Comparison of ENCODE assay signal across 29 cellular contexts in the genomic region with DNA sequence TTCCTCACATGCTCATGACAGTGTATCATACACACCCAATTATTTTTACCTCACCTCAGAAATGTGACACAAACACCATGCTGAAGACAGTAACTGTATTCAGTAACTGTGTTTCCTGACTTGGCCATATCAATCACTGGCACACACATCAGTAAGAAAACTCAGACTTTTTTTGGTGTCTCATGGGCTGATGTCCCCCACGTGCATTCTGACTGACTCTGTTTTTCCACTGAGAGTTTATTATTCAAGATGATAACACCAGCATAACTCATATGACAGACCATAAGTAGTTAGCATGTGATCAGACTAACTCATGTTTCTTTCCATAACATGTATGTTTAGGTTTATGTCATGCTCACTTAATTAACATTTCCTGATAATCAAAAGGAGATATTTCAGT.
"Had no signal": no experiment of that assay in that cellular context is flagged by ENCODE, and none has a peak within 500 bp of the region (broad histone marks: within the 10 kb centered on the region; RNA-seq: fewer than 3 reads in every experiment).

No MANE protein-coding gene starts in this region.

- H2AFZ ChIP-seq: hepatocyte, parathyroid adenoma had no signal

- H3K79me2 ChIP-seq: hepatocyte, parathyroid adenoma had no signal

- H3K27me3 ChIP-seq: breast epithelium, gastroesophageal sphincter, hepatocyte, testis, uterus had no signal

- H3K9ac ChIP-seq: parathyroid adenoma had no signal

- H3K4me2 ChIP-seq: hepatocyte had no signal

- H3K27ac Mint-ChIP-seq: activated CD4-positive, alpha-beta memory T cell treated with anti-CD3 and anti-CD28 coated beads, Interleukin-2, amount 10 ng/mL, durations not matched to agents 7 days and 5 days; activated CD4-positive, alpha-beta T cell treated with anti-CD3 and anti-CD28 coated beads, Interleukin-2, amount 10 ng/mL, durations not matched to agents 7 days and 5 days; activated T-cell treated with anti-CD3 and anti-CD28 coated beads, Interleukin-2, amount 50 U/mL, for 24 hours; activated T-helper 17 cell treated with anti-CD3 and anti-CD28 coated beads, Interleukin-2, amount 50 U/mL, for 72 hours; naive thymus-derived CD4-positive, alpha-beta T cell; T-helper 17 cell had no signal

- H3K9me3 ChIP-seq: breast epithelium, gastroesophageal sphincter, psoas muscle, testis, uterus had no signal

- H3K27me3 Mint-ChIP-seq: activated CD4-positive, alpha-beta memory T cell treated with anti-CD3 and anti-CD28 coated beads, Interleukin-2, amount 10 ng/mL, durations not matched to agents 7 days and 5 days; activated CD4-positive, alpha-beta T cell treated with anti-CD3 and anti-CD28 coated beads, Interleukin-2, amount 10 ng/mL, durations not matched to agents 7 days and 5 days; activated T-cell treated with anti-CD3 and anti-CD28 coated beads, Interleukin-2, amount 50 U/mL, for 24 hours; activated T-helper 17 cell treated with anti-CD3 and anti-CD28 coated beads, Interleukin-2, amount 50 U/mL, for 72 hours; central memory CD8-positive, alpha-beta T cell; naive thymus-derived CD4-positive, alpha-beta T cell; T-helper 17 cell had no signal

- H3K9me3 Mint-ChIP-seq: activated CD4-positive, alpha-beta memory T cell treated with anti-CD3 and anti-CD28 coated beads, Interleukin-2, amount 10 ng/mL, durations not matched to agents 7 days and 5 days; activated CD4-positive, alpha-beta T cell treated with anti-CD3 and anti-CD28 coated beads, Interleukin-2, amount 10 ng/mL, durations not matched to agents 7 days and 5 days; activated T-cell treated with anti-CD3 and anti-CD28 coated beads, Interleukin-2, amount 50 U/mL, for 24 hours; neural crest cell; WTC11 had no signal

- H3K4me3 ChIP-seq: breast epithelium, gastroesophageal sphincter, hepatocyte, psoas muscle, testis, uterus had no signal

- H3K36me3 ChIP-seq: breast epithelium, uterus had no signal

- H3K27ac ChIP-seq: breast epithelium, hepatocyte, parathyroid adenoma, psoas muscle, testis had no signal

- H3K4me3 Mint-ChIP-seq: activated CD4-positive, alpha-beta memory T cell treated with anti-CD3 and anti-CD28 coated beads, Interleukin-2, amount 10 ng/mL, durations not matched to agents 7 days and 5 days; activated CD4-positive, alpha-beta T cell treated with anti-CD3 and anti-CD28 coated beads, Interleukin-2, amount 10 ng/mL, durations not matched to agents 7 days and 5 days; activated T-cell treated with anti-CD3 and anti-CD28 coated beads, Interleukin-2, amount 50 U/mL, for 24 hours; activated T-helper 17 cell treated with anti-CD3 and anti-CD28 coated beads, Interleukin-2, amount 50 U/mL, for 72 hours; central memory CD8-positive, alpha-beta T cell; naive thymus-derived CD4-positive, alpha-beta T cell; neural crest cell; T-helper 17 cell had no signal

- DNase-seq: activated CD4-positive, alpha-beta memory T cell treated with anti-CD3 and anti-CD28 coated beads, Interleukin-2, amount 10 ng/mL, durations not matched to agents 7 days and 5 days; activated CD4-positive, alpha-beta T cell treated with anti-CD3 and anti-CD28 coated beads for 1 hour; activated CD4-positive, alpha-beta T cell treated with anti-CD3 and anti-CD28 coated beads, Interleukin-2, amount 10 ng/mL, durations not matched to agents 7 days and 5 days; activated CD8-positive, alpha-beta memory T cell treated with anti-CD3 and anti-CD28 coated beads, Interleukin-2, amount 50 U/mL, for 48 hours; activated gamma-delta T cell treated with Interleukin-2 at 50 U/mL for 16 hours; activated naive CD4-positive, alpha-beta T cell treated with anti-CD3 and anti-CD28 coated beads, Interleukin-2, amount 50 U/mL, for 16 hours; activated T-cell treated with anti-CD3 and anti-CD28 coated beads, Interleukin-2, amount 50 U/mL, for 24 hours; amniotic stem cell; effector memory CD4-positive, alpha-beta T cell; left cardiac atrium; mammary epithelial cell; naive thymus-derived CD4-positive, alpha-beta T cell; occipital lobe; psoas muscle; stimulated activated CD4-positive, alpha-beta T cell treated with anti-CD3 and anti-CD28 coated beads, Interleukin-15, amount 100 ng/mL, for 24 hours; stimulated activated naive CD8-positive, alpha-beta T cell treated with anti-CD3 and anti-CD28 coated beads, Interleukin-15, Interleukin-2, amounts not matched to agents 100 U/mL and 50 U/mL, for 24 hours; T-helper 17 cell; T1000; testis; trophoblast cell; uterus had no signal

- H3K4me1 Mint-ChIP-seq: activated CD4-positive, alpha-beta memory T cell treated with anti-CD3 and anti-CD28 coated beads, Interleukin-2, amount 10 ng/mL, durations not matched to agents 7 days and 5 days; activated CD4-positive, alpha-beta T cell treated with anti-CD3 and anti-CD28 coated beads, Interleukin-2, amount 10 ng/mL, durations not matched to agents 7 days and 5 days; activated T-helper 17 cell treated with anti-CD3 and anti-CD28 coated beads, Interleukin-2, amount 50 U/mL, for 72 hours; central memory CD8-positive, alpha-beta T cell; naive thymus-derived CD4-positive, alpha-beta T cell; T-helper 17 cell had no signal

- H3K4me1 ChIP-seq: breast epithelium, parathyroid adenoma, psoas muscle, testis had no signal

- H3K36me3 Mint-ChIP-seq: naive thymus-derived CD4-positive, alpha-beta T cell; WTC11 had no signal
